In the genomic region with DNA sequence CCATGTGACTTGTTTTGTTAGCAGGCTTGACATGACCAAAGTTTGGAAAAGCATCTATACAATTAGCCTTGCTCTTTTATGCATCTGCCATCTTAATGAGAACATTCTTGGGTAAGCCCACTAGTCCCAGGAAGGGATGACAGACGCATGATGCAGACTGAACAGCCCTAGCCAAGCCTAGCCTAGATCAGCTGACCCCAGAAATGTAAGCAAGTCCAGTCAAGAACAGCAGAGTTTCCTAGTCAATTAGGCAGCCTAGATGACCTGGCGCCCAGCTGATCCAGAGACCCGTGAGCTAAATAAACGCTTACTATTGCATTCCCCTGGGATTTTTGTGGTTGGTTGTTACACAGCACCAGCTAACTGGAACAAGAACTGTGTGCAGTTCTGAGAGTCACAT, we compare ENCODE assay signal across 21 cellular contexts.
"Had no signal": no experiment of that assay in that cellular context is flagged by ENCODE, and none has a peak within 500 bp of the region (broad histone marks: within the 10 kb centered on the region; RNA-seq: fewer than 3 reads in every experiment).

No MANE protein-coding gene starts in this region.

- H3K9me3 ChIP-seq: esophagus muscularis mucosa, mucosa of descending colon, neutrophil, psoas muscle, tibial artery, upper lobe of left lung, uterus had no signal

- H3K4me1 Mint-ChIP-seq: immature natural killer cell had no signal

- H3K4me1 ChIP-seq: esophagus muscularis mucosa, psoas muscle, upper lobe of left lung, uterus had no signal

- H3K4me3 Mint-ChIP-seq: immature natural killer cell; naive thymus-derived CD8-positive, alpha-beta T cell had no signal

- H3K27ac Mint-ChIP-seq: immature natural killer cell; naive thymus-derived CD8-positive, alpha-beta T cell had no signal

- H3K36me3 ChIP-seq: esophagus muscularis mucosa, neutrophil, tibial artery, upper lobe of left lung, uterus had no signal

- H3K27me3 ChIP-seq: esophagus muscularis mucosa, neutrophil, tibial artery, upper lobe of left lung, uterus had no signal

- DNase-seq: cortex of kidney; dorsolateral prefrontal cortex; effector CD8-positive, alpha-beta T cell; foreskin fibroblast; immature natural killer cell; kidney; left colon; mucosa of descending colon; naive thymus-derived CD8-positive, alpha-beta T cell; psoas muscle; retina; stimulated activated CD4-positive, alpha-beta T cell treated with anti-CD3 and anti-CD28 coated beads, Interleukin-2, amount 100 ng/mL, for 48 hours; stimulated activated naive CD8-positive, alpha-beta T cell treated with anti-CD3 and anti-CD28 coated beads, Interleukin-15, Interleukin-2, amounts not matched to agents 100 U/mL and 50 U/mL, for 24 hours; tibial artery; upper lobe of left lung; uterus had no signal

- H3K27ac ChIP-seq: dorsolateral prefrontal cortex, epithelial cell of prostate, esophagus muscularis mucosa, neutrophil, psoas muscle, skin epidermis, tibial artery, upper lobe of left lung, uterus had no signal

- FAIRE-seq: kidney had no signal

- ATAC-seq: left colon; mucosa of descending colon; naive thymus-derived CD8-positive, alpha-beta T cell; psoas muscle; sciatic nerve; stimulated activated naive CD8-positive, alpha-beta T cell treated with anti-CD3 and anti-CD28 coated beads, Interleukin-15, Interleukin-2, amounts not matched to agents 100 U/mL and 50 U/mL, for 24 hours had no signal

- H3K4me3 ChIP-seq: dorsolateral prefrontal cortex, esophagus muscularis mucosa, mucosa of descending colon, psoas muscle, skin epidermis, tibial artery, upper lobe of left lung, uterus had no signal
